ENCODE assay signal across 17 cellular contexts in the genomic region with DNA sequence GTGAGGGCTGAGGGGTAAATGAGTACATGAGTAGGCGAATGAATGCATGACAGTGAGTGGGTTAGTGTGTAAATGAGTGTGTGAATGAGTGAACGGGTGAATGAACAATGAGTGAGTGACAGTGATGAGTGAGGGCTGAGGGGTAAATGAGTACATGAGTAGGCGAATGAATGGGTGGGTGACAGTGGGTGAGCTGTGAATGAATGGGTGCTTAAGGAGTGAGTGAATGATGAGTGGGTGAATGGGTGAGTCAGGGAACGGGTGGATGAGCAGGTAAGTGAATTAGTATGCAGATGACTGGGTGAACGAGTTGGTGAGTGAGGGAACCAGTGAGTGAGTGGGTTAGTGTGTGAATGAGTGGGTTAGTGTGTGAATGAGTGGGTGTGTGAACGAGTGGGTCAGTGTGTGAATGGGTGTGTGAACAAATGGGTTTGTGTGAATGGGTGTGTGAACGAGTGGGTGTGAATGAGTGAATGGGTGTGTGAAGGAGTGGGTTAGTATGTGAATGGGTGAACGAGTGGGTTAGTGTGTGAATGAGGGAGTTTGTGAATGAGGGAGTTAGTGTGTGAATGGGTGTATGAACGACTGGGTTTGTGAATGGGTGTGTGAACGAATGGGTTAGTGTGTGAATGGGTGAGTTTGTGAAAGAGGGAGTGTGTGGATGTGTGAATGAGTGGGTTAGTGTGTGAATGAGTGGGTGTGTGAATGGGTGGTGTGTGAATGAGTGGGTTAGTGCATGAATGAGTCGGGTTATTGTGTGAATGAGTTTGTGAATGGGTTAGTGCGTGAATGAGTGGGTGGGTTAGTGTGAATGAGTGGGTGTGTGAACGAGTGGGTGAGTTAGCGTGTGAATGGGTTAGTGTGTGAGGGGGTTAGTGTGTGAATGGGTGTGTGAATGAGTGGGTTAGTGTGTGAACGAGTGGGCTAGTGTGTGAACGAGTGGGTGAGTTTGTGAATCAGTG. TPM values are rescaled to one million over a fixed set of nuclear protein-coding genes. Genes with fewer than 3 reads are reported as not detected.
DNase-seq lines count a peak whose midpoint lies in the region; ATAC-seq and TF ChIP-seq lines count a peak whose summit lies in the region.
"Had no signal": no experiment of that assay in that cellular context is flagged by ENCODE, and none has a peak within 500 bp of the region (broad histone marks: within the 10 kb centered on the region; RNA-seq: fewer than 3 reads in every experiment).

No MANE protein-coding gene starts in this region.

- no peak overlapping the region for H3K56ac ChIP-seq in IMR-90 (ENCODE audit: extremely low read depth, insufficient read depth, low read length)

- H3K36me3 ChIP-seq in IMR-90 (ENCODE audit: control insufficient read depth, insufficient read depth, low read length) = no peaks in the 10 kb centered on the region

- H3K9ac ChIP-seq in IMR-90 (ENCODE audit: low read depth, low read length) = no peak overlapping the region

- peaks cover 57% of the 10 kb centered on the region in 2 donors for H3K9me3 Mint-ChIP-seq in activated T-cell treated with anti-CD3 and anti-CD28 coated beads, Interleukin-2, amount 50 U/mL, for 72 hours
- H3K9me3 Mint-ChIP-seq in stimulated activated effector memory CD8-positive, alpha-beta T cell treated with anti-CD3 and anti-CD28 coated beads, Interleukin-12 subunit alpha, Interleukin-12 subunit beta, amount 100 ng/mL, for 72 hours = peaks cover 57% of the 10 kb centered on the region
- H3K9me3 Mint-ChIP-seq in activated CD4-positive, alpha-beta memory T cell treated with anti-CD3 and anti-CD28 coated beads for 36 hours = peaks cover 57% of the 10 kb centered on the region

- no TSS peak for BruUV-seq in IMR-90 (replicated peaks; lab: Mats Ljungman, UMichigan)

- H3K4me2 ChIP-seq in IMR-90 (ENCODE audit: low read depth, low read length) = no peak overlapping the region

- no peak overlapping the region for H4K8ac ChIP-seq in IMR-90 (ENCODE audit: low read depth in 2 of 2, low read length in 2 of 2)

- WGBS in IMR-90 (ENCODE audit: extremely low coverage in 2 of 2, insufficient read length in 1 of 2), 2 experiments = 81 to 100% methylated on average over 6 to 16 of the region's 16 CpGs

- TF ChIP-seq CTCF in IMR-90 (conservative IDR thresholded peaks at IDR 0.05; ENCODE audit: low read depth, low read length) = no peak

- no peak overlapping the region for H2AFZ ChIP-seq in IMR-90 (replicated peaks; ENCODE audit: low read length, poor library complexity)

- H3K27ac Mint-ChIP-seq in activated T-cell treated with anti-CD3 and anti-CD28 coated beads, Interleukin-2, amount 50 U/mL, for 72 hours = peak overlapping the region; percentile 3
- peak overlapping the region; percentile 44 for H3K27ac Mint-ChIP-seq in stimulated activated effector memory CD8-positive, alpha-beta T cell treated with anti-CD3 and anti-CD28 coated beads, Interleukin-12 subunit alpha, Interleukin-12 subunit beta, amount 100 ng/mL, for 72 hours
- H3K27ac Mint-ChIP-seq in activated CD4-positive, alpha-beta memory T cell treated with anti-CD3 and anti-CD28 coated beads for 36 hours = no peak overlapping the region
- H3K27ac Mint-ChIP-seq: HFFc6 had no signal

- H3K36me3 Mint-ChIP-seq in activated T-cell treated with anti-CD3 and anti-CD28 coated beads, Interleukin-2, amount 50 U/mL, for 72 hours (ENCODE audit: insufficient read depth in 2 of 2) = peaks cover 40 to 55% of the 10 kb centered on the region in 2 donors
- H3K36me3 Mint-ChIP-seq in stimulated activated effector memory CD8-positive, alpha-beta T cell treated with anti-CD3 and anti-CD28 coated beads, Interleukin-12 subunit alpha, Interleukin-12 subunit beta, amount 100 ng/mL, for 72 hours = peaks cover 48% of the 10 kb centered on the region
- no peaks in the 10 kb centered on the region for H3K36me3 Mint-ChIP-seq in activated CD4-positive, alpha-beta memory T cell treated with anti-CD3 and anti-CD28 coated beads for 36 hours
- H3K36me3 Mint-ChIP-seq: immature natural killer cell had no signal

- H2BK15ac ChIP-seq in IMR-90 (ENCODE audit: low read depth, low read length) = no peak overlapping the region

- no peak for TF ChIP-seq POLR2A in IMR-90 (IDR thresholded peaks at IDR 0.05; ENCODE audit: low read depth, low read length)

- no peaks in the 10 kb centered on the region for H3K79me1 ChIP-seq in IMR-90 (ENCODE audit: low read depth in 1 of 2, low read length in 2 of 2)

- peaks cover 11% of the 10 kb centered on the region for H3K4me1 Mint-ChIP-seq in activated T-cell treated with anti-CD3 and anti-CD28 coated beads, Interleukin-2, amount 50 U/mL, for 72 hours (ENCODE audit: low read depth)
- H3K4me1 Mint-ChIP-seq in stimulated activated effector memory CD8-positive, alpha-beta T cell treated with anti-CD3 and anti-CD28 coated beads, Interleukin-12 subunit alpha, Interleukin-12 subunit beta, amount 100 ng/mL, for 72 hours = peaks cover 58% of the 10 kb centered on the region
- no peaks in the 10 kb centered on the region for H3K4me1 Mint-ChIP-seq in activated CD4-positive, alpha-beta memory T cell treated with anti-CD3 and anti-CD28 coated beads for 36 hours (ENCODE audit: low read depth)

- no peak overlapping the region for H3K14ac ChIP-seq in IMR-90 (replicated peaks; ENCODE audit: low read depth, low read length)

- H3K4me1 ChIP-seq in IMR-90 (ENCODE audit: control insufficient read depth, insufficient read depth, low read length) = no peaks in the 10 kb centered on the region
- H3K4me1 ChIP-seq: testis had no signal

- H2AK5ac ChIP-seq in IMR-90 (ENCODE audit: low read depth, low read length) = no peak overlapping the region

- H2BK5ac ChIP-seq in IMR-90 (ENCODE audit: low read depth, low read length, poor library complexity, severe bottlenecking) = peak overlapping the region; percentile 13

- H3K4me3 ChIP-seq in IMR-90 (ENCODE audit: insufficient read depth, low read depth, low read length) = no peak overlapping the region
- H3K4me3 ChIP-seq: lung, testis had no signal

- H2BK120ac ChIP-seq in IMR-90 (ENCODE audit: low read depth, low read length) = no peak overlapping the region

- no peak overlapping the region for H3K4me3 Mint-ChIP-seq in activated T-cell treated with anti-CD3 and anti-CD28 coated beads, Interleukin-2, amount 50 U/mL, for 72 hours
- H3K4me3 Mint-ChIP-seq in stimulated activated effector memory CD8-positive, alpha-beta T cell treated with anti-CD3 and anti-CD28 coated beads, Interleukin-12 subunit alpha, Interleukin-12 subunit beta, amount 100 ng/mL, for 72 hours = no peak overlapping the region
- H3K4me3 Mint-ChIP-seq in activated CD4-positive, alpha-beta memory T cell treated with anti-CD3 and anti-CD28 coated beads for 36 hours = no peak overlapping the region
- H3K4me3 Mint-ChIP-seq: HFFc6, immature natural killer cell had no signal

- H4K91ac ChIP-seq in IMR-90 (ENCODE audit: insufficient read depth, low read depth, low read length) = no peak overlapping the region

- no peak overlapping the region for H3K4ac ChIP-seq in IMR-90 (ENCODE audit: low read depth, low read length)

- H3K9me3 ChIP-seq in IMR-90 (ENCODE audit: control insufficient read depth, insufficient read depth, low read length) = peaks cover 9% of the 10 kb centered on the region; the same call in 1 of the 2 replicates
- H3K9me3 ChIP-seq: testis had no signal

- in situ Hi-C loops in IMR-90 (cut with MboI; ENCODE audit: low sequenced_read_pairs) = no loop called here

- CTCF ChIA-PET in IMR-90 (lab: Yijun Ruan, JAX) = no interaction called here
- CTCF ChIA-PET in activated CD4-positive, alpha-beta memory T cell treated with anti-CD3 and anti-CD28 coated beads for 36 hours (lab: Charles Lee) = no interaction called here

- H3K9me1 ChIP-seq in IMR-90 (ENCODE audit: insufficient read depth, low read length) = no peaks in the 10 kb centered on the region

- H3K27me3 Mint-ChIP-seq in activated T-cell treated with anti-CD3 and anti-CD28 coated beads, Interleukin-2, amount 50 U/mL, for 72 hours (ENCODE audit: low read depth) = no peaks in the 10 kb centered on the region
- H3K27me3 Mint-ChIP-seq in activated CD4-positive, alpha-beta memory T cell treated with anti-CD3 and anti-CD28 coated beads for 36 hours = no peaks in the 10 kb centered on the region

- peak; percentile 74 to 76 for ATAC-seq in activated T-cell treated with anti-CD3 and anti-CD28 coated beads, Interleukin-2, amount 50 U/mL, for 72 hours (replicated peaks in 1 of 2)
- ATAC-seq in IMR-90 (ENCODE audit: low read depth) = no peak
- ATAC-seq in stimulated activated effector memory CD8-positive, alpha-beta T cell treated with anti-CD3 and anti-CD28 coated beads, Interleukin-12 subunit alpha, Interleukin-12 subunit beta, amount 100 ng/mL, for 72 hours = peak; percentile 88

- H2BK20ac ChIP-seq in IMR-90 (ENCODE audit: low read depth, low read length) = no peak overlapping the region

- no peak overlapping the region for H3K18ac ChIP-seq in IMR-90 (ENCODE audit: low read depth, low read length)

- no peak overlapping the region for H2AK9ac ChIP-seq in IMR-90 (replicated peaks; ENCODE audit: low read depth, low read length, poor library complexity)

- dilution Hi-C loops in IMR-90 (cut with HindIII; ENCODE audit: low sequenced_read_pairs, unreplicated experiment) = no loop called here

- H3K27ac ChIP-seq in IMR-90 (ENCODE audit: insufficient read depth, low read length) (no peak overlapping the region), epithelial cell of prostate (no peak overlapping the region)
- H3K27ac ChIP-seq: testis had no signal

- no peak overlapping the region for H3K23ac ChIP-seq in IMR-90 (ENCODE audit: low read depth, low read length)

- H4K20me1 ChIP-seq in IMR-90 (ENCODE audit: insufficient read depth, low read length) = no peaks in the 10 kb centered on the region

- intact Hi-C loops in IMR-90 (cut with micrococcal nuclease) = no loop called here
- intact Hi-C loops in activated CD4-positive, alpha-beta memory T cell treated with anti-CD3 and anti-CD28 coated beads for 36 hours (cut with micrococcal nuclease) = no loop called here

- no peak overlapping the region for H4K5ac ChIP-seq in IMR-90 (ENCODE audit: low read depth, low read length)

- POLR2A ChIA-PET in IMR-90 (lab: Charles Lee; ENCODE audit: unreplicated experiment) = no interaction called here
- POLR2A ChIA-PET in activated CD4-positive, alpha-beta memory T cell treated with anti-CD3 and anti-CD28 coated beads for 36 hours (lab: Charles Lee) = no interaction called here

- no peaks in the 10 kb centered on the region for H3K27me3 ChIP-seq in IMR-90 (ENCODE audit: control insufficient read depth, insufficient read depth, low read length)
- H3K27me3 ChIP-seq: testis had no signal

- TF ChIP-seq RAD21 in IMR-90 (IDR thresholded peaks at IDR 0.05; ENCODE audit: low read length) = no peak

- DNase-seq in activated T-cell treated with anti-CD3 and anti-CD28 coated beads, Interleukin-2, amount 50 U/mL, for 72 hours = peak in 1 of 2 donors; percentile 6
- no peak for DNase-seq in activated T-cell treated with anti-CD3 and anti-CD28 coated beads, Interleukin-2, amount 50 U/mL, for 1 hour
- DNase-seq in IMR-90 (no peak), epithelial cell of prostate (ENCODE audit: low read depth, low spot score) (peak; percentile 24), NCI-H1105 (lab: John Stamatoyannopoulos, UW) (no peak), cerebellar nuclear complex (lab: John Stamatoyannopoulos, UW) (no peak)
- DNase-seq in stimulated activated effector memory CD8-positive, alpha-beta T cell treated with anti-CD3 and anti-CD28 coated beads, Interleukin-12 subunit alpha, Interleukin-12 subunit beta, amount 100 ng/mL, for 72 hours (ENCODE audit: low spot score in 2 of 2) = no peak
- no peak for DNase-seq in activated CD4-positive, alpha-beta memory T cell treated with anti-CD3 and anti-CD28 coated beads for 36 hours
- DNase-seq: ACHN; activated naive CD4-positive, alpha-beta T cell; DMS 273 treated with DMSO at 0.1 percent for 48 hours; HFFc6; immature natural killer cell; NCI-H1436; NCI-H524 treated with DMSO at 0.1 percent for 48 hours; testis had no signal

RNA-seq across cellular contexts. Expression of a gene that starts 32.9 kb away (rescaled TPM):
- 10 to 100 TPM; 18.7 to 25.0 TPM for total RNA-seq in activated T-cell treated with anti-CD3 and anti-CD28 coated beads, Interleukin-2, amount 50 U/mL, for 72 hours
- not detected in 2 replicates for total RNA-seq in IMR-90 (2012; rRNA removed)
- not detected in 2 replicates for polyA plus RNA-seq in IMR-90 (2012; rRNA removed)
- not detected in 2 replicates for polyA plus RNA-seq in IMR-90 (2012; cell fraction: cytosol; rRNA removed)
- polyA plus RNA-seq in IMR-90 (2012; cell fraction: nucleus; rRNA removed; ENCODE audit: low replicate concordance) = not detected in 2 replicates
- 1 to 10 TPM in 1 of 2 experiments, under 1 TPM in 1; 0.41 to 1.1 TPM for total RNA-seq in activated CD4-positive, alpha-beta memory T cell treated with anti-CD3 and anti-CD28 coated beads for 36 hours
- total RNA-seq: HFFc6 had no signal
- polyA plus RNA-seq: immature natural killer cell had no signal

Comparison
In these comparisons a context has a peak if more than half of its experiments do, and no peak if none do; other contexts are left out.
1. RNA of a gene that starts 32.9 kb away (total RNA-seq): 18.7 to 25.0 TPM in activated T-cell treated with anti-CD3 and anti-CD28 coated beads, Interleukin-2, amount 50 U/mL, for 72 hours; 0.41 to 1.1 TPM in activated CD4-positive, alpha-beta memory T cell treated with anti-CD3 and anti-CD28 coated beads for 36 hours and not detected in IMR-90; every median in the first group is over 4 times any median in the second.